ENCODE assay signal across 10 cellular contexts in the genomic region with DNA sequence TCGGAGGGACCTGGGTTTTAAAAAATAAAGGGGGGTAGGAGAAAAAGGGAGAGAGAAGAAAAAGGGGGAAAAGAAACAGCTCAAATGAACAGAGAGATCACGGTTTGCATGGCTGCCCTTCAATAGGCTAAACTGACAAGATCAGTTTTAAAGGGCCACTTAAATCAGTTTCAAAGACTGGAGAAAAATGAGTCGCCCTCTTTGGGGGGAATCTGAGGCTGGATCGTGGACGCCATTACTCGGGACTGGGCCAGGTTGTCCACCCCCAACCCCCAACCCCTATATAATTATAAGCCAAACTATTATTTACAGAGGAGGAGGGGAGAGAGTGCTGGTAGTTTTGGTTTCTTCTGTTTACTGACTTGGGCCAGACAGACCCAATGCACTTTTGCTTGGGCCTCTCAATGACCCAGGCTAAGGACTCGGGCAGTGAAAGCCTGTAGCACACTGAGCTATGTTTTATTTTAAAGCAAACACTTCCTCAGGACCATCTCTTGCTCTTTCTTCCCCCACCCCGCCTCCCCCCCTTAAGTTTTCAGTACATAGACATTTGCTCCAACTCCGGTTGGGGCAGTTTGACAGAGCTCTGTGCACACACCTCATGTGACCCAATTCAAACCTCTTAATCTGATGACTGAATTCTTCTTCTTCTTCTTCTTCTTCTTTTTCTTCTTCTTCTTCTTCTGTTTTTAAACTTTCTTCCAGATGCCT. TPM values are rescaled to one million over a fixed set of nuclear protein-coding genes. Genes with fewer than 3 reads are reported as not detected.
A peak's percentile ranks its signal among the peaks of the same experiment; 100 is the strongest.
DNase-seq lines count a peak whose midpoint lies in the region; TF ChIP-seq lines count a peak whose summit lies in the region.
"Had no signal": no experiment of that assay in that cellular context is flagged by ENCODE, and none has a peak within 500 bp of the region (broad histone marks: within the 10 kb centered on the region; RNA-seq: fewer than 3 reads in every experiment).

No MANE protein-coding gene starts in this region.

- H3K36me3 ChIP-seq in spleen: peaks cover 0 to 45% (median 8%) of the 10 kb centered on the region in 6 donors

- DNase-seq in HL-60 (ENCODE audit: low read depth in 1 of 2, low spot score in 1 of 2) (no peak), astrocyte of the cerebellum (ENCODE audit: low read depth) (no peak), spleen (no peak), LoVo (ENCODE audit: low spot score) (no peak)
- DNase-seq in stimulated activated CD4-positive, alpha-beta T cell treated with anti-CD3 and anti-CD28 coated beads, Interleukin-4, amount 100 ng/mL, for 1 hour: no peak
- DNase-seq in activated CD8-positive, alpha-beta memory T cell treated with anti-CD3 and anti-CD28 coated beads, Interleukin-2, amount 50 U/mL, for 48 hours: no peak
- DNase-seq in activated CD4-positive, CD25-positive, alpha-beta regulatory T cell (lab: John Stamatoyannopoulos, UW): no peak
- DNase-seq: activated B cell treated with CpG ODN at 0.5 μM for 24 hours, KG1 had no signal

- H3K4me3 ChIP-seq in HL-60 (replicated peaks; ENCODE audit: insufficient read depth, low read length) (peak overlapping the region; percentile 49), astrocyte of the cerebellum (ENCODE audit: low read depth, low read length) (peak overlapping the region; percentile 95), spleen (peak overlapping the region; percentile 30 to 80 (median 56))

- TF ChIP-seq POLR2A in spleen (IDR thresholded peaks at IDR 0.05): peak in 1 of 3 donors; percentile 5

- H3K4me1 ChIP-seq in spleen: peaks cover 0 to 20% (median 0%) of the 10 kb centered on the region in 6 donors

- H3K27me3 ChIP-seq in HL-60 (ENCODE audit: insufficient read depth, poor library complexity, severe bottlenecking) (no peaks in the 10 kb centered on the region), layer of hippocampus (ENCODE audit: control insufficient read depth, insufficient read depth, low read length) (peaks cover 14% of the 10 kb centered on the region), spleen (replicated peaks in 1 of 7) (peaks cover 0 to 100% (median 39%) of the 10 kb centered on the region in 7 donors)

- in situ Hi-C loops in astrocyte of the cerebellum (cut with HindIII; ENCODE audit: low sequenced_read_pairs): loop anchor here (25.0 kb wide), 2 partner anchors 901 to 1674 kb away; no protein-coding TSS in a partner anchor

- H3K9me3 ChIP-seq in spleen: peaks cover 0 to 16% (median 0%) of the 10 kb centered on the region in 8 donors

- WGBS in spleen, 5 donors: 11 to 18% (median 15%) methylated on average over 9 of the region's 9 CpGs

- intact Hi-C loops in spleen (cut with DNase I; ENCODE audit: low total_unique reads): no loop called here

- H3K27ac ChIP-seq in HL-60 (replicated peaks) (peak overlapping the region; percentile 50), layer of hippocampus (ENCODE audit: low read depth, low read length) (peak overlapping the region; percentile 46), spleen (peak overlapping the region; percentile 72 to 93 (median 90))

- no peak for TF ChIP-seq CTCF in HL-60 (IDR thresholded peaks at IDR 0.05; ENCODE audit: insufficient read depth, low read length)
- TF ChIP-seq CTCF in astrocyte of the cerebellum (IDR thresholded peaks at IDR 0.05; ENCODE audit: low read depth, low read length, missing control alignments): no peak
- no peak for TF ChIP-seq CTCF in spleen (IDR thresholded peaks at IDR 0.05 in 8 of 11, conservative IDR thresholded peaks at IDR 0.05 in 3 of 11)

RNA-seq across cellular contexts. Expression of a gene that starts 6.3 kb away (rescaled TPM):
- 100 to 1,000 TPM in 6 of 7 donors, 10 to 100 TPM in 1; 87.1 to 256 (median 121) TPM for total RNA-seq in spleen
- polyA plus RNA-seq in spleen: 10 to 100 TPM; 18.6 to 39.4 (median 23.7) TPM
- total RNA-seq: activated B cell treated with CpG ODN at 0.5 μM for 24 hours had no signal
